ENCODE assay signal across 2 cellular contexts in the genomic region with DNA sequence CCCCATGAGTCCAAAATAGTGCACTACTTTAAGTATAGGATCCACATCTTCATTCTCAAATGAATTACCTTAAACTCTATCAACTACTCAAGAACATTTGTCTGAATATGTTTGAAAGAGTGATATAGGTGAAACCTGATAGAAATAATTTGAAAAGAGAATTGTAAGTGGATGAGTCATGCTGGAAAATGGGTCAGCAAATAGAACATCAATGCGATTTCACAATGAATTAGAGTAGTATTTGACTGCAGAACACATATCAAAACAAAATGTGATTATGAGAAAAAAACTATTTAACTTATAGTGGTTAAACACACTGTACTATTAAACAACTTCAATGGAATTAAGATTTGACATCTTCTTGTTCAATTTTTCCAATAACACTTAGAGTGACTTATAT.
A peak's percentile ranks its signal among the peaks of the same experiment; 100 is the strongest.
TF ChIP-seq lines count a peak whose summit lies in the region.

No MANE protein-coding gene starts in this region.

TF ChIP-seq in liver, 16 proteins besides CTCF, POLR2A, EP300 and RAD21 (continued from another document):
- TF ChIP-seq REST (IDR thresholded peaks at IDR 0.05) (no peak), HNF4A (conservative IDR thresholded peaks at IDR 0.05) (no peak), JUND (IDR thresholded peaks at IDR 0.05) (peak; percentile 54 to 67), FOXA1 (IDR thresholded peaks at IDR 0.05) (no peak), FOXA2 (IDR thresholded peaks at IDR 0.05) (no peak), ZBTB33 (IDR thresholded peaks at IDR 0.05) (no peak), YY1 (IDR thresholded peaks at IDR 0.05) (no peak)

TF ChIP-seq in HepG2, 621 proteins besides CTCF, POLR2A, EP300 and RAD21 (continued from another document):
- TF ChIP-seq, protein P1, sequence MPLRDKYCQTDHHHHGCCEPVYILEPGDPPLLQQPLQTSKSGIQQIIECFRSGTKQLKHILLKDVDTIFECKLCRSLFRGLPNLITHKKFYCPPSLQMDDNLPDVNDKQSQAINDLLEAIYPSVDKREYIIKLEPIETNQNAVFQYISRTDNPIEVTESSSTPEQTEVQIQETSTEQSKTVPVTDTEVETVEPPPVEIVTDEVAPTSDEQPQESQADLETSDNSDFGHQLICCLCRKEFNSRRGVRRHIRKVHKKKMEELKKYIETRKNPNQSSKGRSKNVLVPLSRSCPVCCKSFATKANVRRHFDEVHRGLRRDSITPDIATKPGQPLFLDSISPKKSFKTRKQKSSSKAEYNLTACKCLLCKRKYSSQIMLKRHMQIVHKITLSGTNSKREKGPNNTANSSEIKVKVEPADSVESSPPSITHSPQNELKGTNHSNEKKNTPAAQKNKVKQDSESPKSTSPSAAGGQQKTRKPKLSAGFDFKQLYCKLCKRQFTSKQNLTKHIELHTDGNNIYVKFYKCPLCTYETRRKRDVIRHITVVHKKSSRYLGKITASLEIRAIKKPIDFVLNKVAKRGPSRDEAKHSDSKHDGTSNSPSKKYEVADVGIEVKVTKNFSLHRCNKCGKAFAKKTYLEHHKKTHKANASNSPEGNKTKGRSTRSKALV (CRISPR knock-in tag; IDR thresholded peaks at IDR 0.05), result no peak
- no peak for TF ChIP-seq ZMAT3 (CRISPR knock-in tag; conservative IDR thresholded peaks at IDR 0.05)
- no peak for TF ChIP-seq CEBPZ (IDR thresholded peaks at IDR 0.05; ENCODE audit: low read length)
